ENCODE assay signal across 15 cellular contexts in the genomic region with DNA sequence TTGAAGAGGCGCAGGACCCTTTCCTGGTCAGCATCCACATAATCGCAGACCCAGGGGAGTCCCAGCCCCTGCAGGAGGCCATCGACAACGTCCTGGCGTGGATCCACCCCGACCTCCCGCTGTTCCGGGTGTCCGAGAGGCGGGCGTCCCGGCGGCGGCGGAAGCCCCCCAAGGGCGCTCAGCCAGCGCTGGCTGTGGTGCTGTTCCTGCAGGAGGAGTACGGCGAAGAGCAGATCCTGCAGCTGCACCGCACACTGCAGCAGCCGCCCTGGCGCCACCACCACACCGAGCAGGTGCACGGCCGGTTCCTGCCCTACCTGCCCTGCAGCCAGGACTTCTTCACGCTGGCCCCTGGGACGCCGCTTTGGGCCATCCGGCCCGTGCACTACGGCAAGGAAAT. TPM values are rescaled to one million over a fixed set of nuclear protein-coding genes. Genes with fewer than 3 reads are reported as not detected.
A peak's percentile ranks its signal among the peaks of the same experiment; 100 is the strongest.
DNase-seq lines count a peak whose midpoint lies in the region; ATAC-seq and TF ChIP-seq lines count a peak whose summit lies in the region.
"Had no signal": no experiment of that assay in that cellular context is flagged by ENCODE, and none has a peak within 500 bp of the region (broad histone marks: within the 10 kb centered on the region; RNA-seq: fewer than 3 reads in every experiment).

No MANE protein-coding gene starts in this region.

- no peak overlapping the region for H3K27ac Mint-ChIP-seq in stimulated activated naive CD8-positive, alpha-beta T cell treated with anti-CD3 and anti-CD28 coated beads, Interleukin-15, amount 100 ng/mL, for 72 hours
- no peak overlapping the region for H3K27ac Mint-ChIP-seq in activated CD8-positive, alpha-beta T cell treated with anti-CD3 and anti-CD28 coated beads, Interleukin-2, amount 10 ng/mL, durations not matched to agents 7 days and 5 days
- H3K27ac Mint-ChIP-seq: CD4-positive, alpha-beta T cell had no signal

- H3K9me3 Mint-ChIP-seq in stimulated activated naive CD8-positive, alpha-beta T cell treated with anti-CD3 and anti-CD28 coated beads, Interleukin-15, amount 100 ng/mL, for 72 hours: no peaks in the 10 kb centered on the region
- no peaks in the 10 kb centered on the region for H3K9me3 Mint-ChIP-seq in activated CD8-positive, alpha-beta T cell treated with anti-CD3 and anti-CD28 coated beads, Interleukin-2, amount 10 ng/mL, durations not matched to agents 7 days and 5 days (ENCODE audit: insufficient read depth)
- H3K9me3 Mint-ChIP-seq: CD4-positive, alpha-beta T cell had no signal

- TF ChIP-seq POLR2A in gastrocnemius medialis (IDR thresholded peaks at IDR 0.05): no peak

- H3K27ac ChIP-seq in layer of hippocampus (ENCODE audit: low read depth, low read length) (peak overlapping the region; percentile 98), substantia nigra (ENCODE audit: low read depth, low read length, poor library complexity, severe bottlenecking) (peak overlapping the region; percentile 93), gastrocnemius medialis (no peak overlapping the region)
- H3K27ac ChIP-seq: 22Rv1, A549, C4-2B had no signal

- CTCF ChIA-PET in activated CD8-positive, alpha-beta T cell treated with anti-CD3 and anti-CD28 coated beads, Interleukin-2, amount 10 ng/mL, durations not matched to agents 7 days and 5 days (lab: Charles Lee): interaction anchor here (1.1 to 3.1 kb wide), 3 partner anchors 31 to 131 kb away, joined by 3 to 16 read pairs (median 3); no protein-coding TSS in a partner anchor

- H3K9me3 ChIP-seq in gastrocnemius medialis: no peaks in the 10 kb centered on the region
- H3K9me3 ChIP-seq: A549, Caco-2 had no signal

- DNase-seq in stimulated activated naive CD8-positive, alpha-beta T cell treated with anti-CD3 and anti-CD28 coated beads, Interleukin-15, amount 100 ng/mL, for 72 hours: no peak
- DNase-seq in stimulated activated naive CD8-positive, alpha-beta T cell treated with anti-CD3 and anti-CD28 coated beads, Interleukin-15, Interleukin-2, amounts not matched to agents 100 U/mL and 50 U/mL, for 24 hours: no peak
- DNase-seq in substantia nigra (lab: John Stamatoyannopoulos, UW): no peak
- DNase-seq in gastrocnemius medialis: no peak
- DNase-seq in activated CD8-positive, alpha-beta T cell treated with anti-CD3 and anti-CD28 coated beads, Interleukin-2, amount 10 ng/mL, durations not matched to agents 7 days and 5 days: no peak
- no peak for DNase-seq in mucosa of gallbladder (ENCODE audit: low spot score)
- DNase-seq: AML-193; Caco-2; CD4-positive, alpha-beta T cell; HCEC 1CT had no signal

- no peak overlapping the region for H3K4me3 Mint-ChIP-seq in stimulated activated naive CD8-positive, alpha-beta T cell treated with anti-CD3 and anti-CD28 coated beads, Interleukin-15, amount 100 ng/mL, for 72 hours
- H3K4me3 Mint-ChIP-seq in activated CD8-positive, alpha-beta T cell treated with anti-CD3 and anti-CD28 coated beads, Interleukin-2, amount 10 ng/mL, durations not matched to agents 7 days and 5 days: no peak overlapping the region
- H3K4me3 Mint-ChIP-seq: CD4-positive, alpha-beta T cell had no signal

- POLR2A ChIA-PET in activated CD8-positive, alpha-beta T cell treated with anti-CD3 and anti-CD28 coated beads, Interleukin-2, amount 10 ng/mL, durations not matched to agents 7 days and 5 days (lab: Charles Lee): no interaction called here

- no peaks in the 10 kb centered on the region for H3K36me3 Mint-ChIP-seq in activated CD8-positive, alpha-beta T cell treated with anti-CD3 and anti-CD28 coated beads, Interleukin-2, amount 10 ng/mL, durations not matched to agents 7 days and 5 days (ENCODE audit: low read depth)

- H3K4me1 ChIP-seq in gastrocnemius medialis: no peaks in the 10 kb centered on the region
- H3K4me1 ChIP-seq: A549, Caco-2 had no signal

- H3K4me3 ChIP-seq in gastrocnemius medialis: no peak overlapping the region
- H3K4me3 ChIP-seq: A549 had no signal

- peaks cover 7% of the 10 kb centered on the region for H3K4me1 Mint-ChIP-seq in stimulated activated naive CD8-positive, alpha-beta T cell treated with anti-CD3 and anti-CD28 coated beads, Interleukin-15, amount 100 ng/mL, for 72 hours
- H3K4me1 Mint-ChIP-seq in activated CD8-positive, alpha-beta T cell treated with anti-CD3 and anti-CD28 coated beads, Interleukin-2, amount 10 ng/mL, durations not matched to agents 7 days and 5 days (ENCODE audit: low read depth): peaks cover 10% of the 10 kb centered on the region

- peaks cover 7% of the 10 kb centered on the region for H3K27me3 Mint-ChIP-seq in stimulated activated naive CD8-positive, alpha-beta T cell treated with anti-CD3 and anti-CD28 coated beads, Interleukin-15, amount 100 ng/mL, for 72 hours
- H3K27me3 Mint-ChIP-seq in activated CD8-positive, alpha-beta T cell treated with anti-CD3 and anti-CD28 coated beads, Interleukin-2, amount 10 ng/mL, durations not matched to agents 7 days and 5 days (ENCODE audit: low read depth): peaks cover 4% of the 10 kb centered on the region
- H3K27me3 Mint-ChIP-seq: CD4-positive, alpha-beta T cell had no signal

- H3K36me3 ChIP-seq in gastrocnemius medialis: no peaks in the 10 kb centered on the region

- in situ Hi-C loops in gastrocnemius medialis (cut with MboI; ENCODE audit: low sequenced_read_pairs in 4 of 4): no loop called here

- H3K27me3 ChIP-seq in layer of hippocampus (ENCODE audit: control insufficient read depth, insufficient read depth, low read length) (no peaks in the 10 kb centered on the region), gastrocnemius medialis (no peaks in the 10 kb centered on the region)

- peak; percentile 17 for ATAC-seq in stimulated activated naive CD8-positive, alpha-beta T cell treated with anti-CD3 and anti-CD28 coated beads, Interleukin-15, amount 100 ng/mL, for 72 hours
- no peak for ATAC-seq in stimulated activated naive CD8-positive, alpha-beta T cell treated with anti-CD3 and anti-CD28 coated beads, Interleukin-15, Interleukin-2, amounts not matched to agents 100 U/mL and 50 U/mL, for 24 hours
- no peak for ATAC-seq in gastrocnemius medialis
- ATAC-seq in activated CD8-positive, alpha-beta T cell treated with anti-CD3 and anti-CD28 coated beads, Interleukin-2, amount 10 ng/mL, durations not matched to agents 7 days and 5 days: no peak
- ATAC-seq: A549 had no signal

- intact Hi-C loops in gastrocnemius medialis (cut with DNase I; ENCODE audit: low total_unique reads): no loop called here

- TF ChIP-seq CTCF in gastrocnemius medialis (IDR thresholded peaks at IDR 0.05 in 4 of 5, conservative IDR thresholded peaks at IDR 0.05 in 1 of 5): no peak

RNA-seq across cellular contexts. Expression of gene FAM124A, which starts 29.3 kb away (rescaled TPM):
- total RNA-seq in gastrocnemius medialis (1 to 10 TPM in 1 of 4 donors, under 1 TPM in 3; 0.66 to 2.0 (median 0.81) TPM), mucosa of gallbladder (4.3 TPM)
- not detected for total RNA-seq in activated CD8-positive, alpha-beta T cell treated with anti-CD3 and anti-CD28 coated beads, Interleukin-2, amount 10 ng/mL, durations not matched to agents 7 days and 5 days
- total RNA-seq: CD4-positive, alpha-beta T cell; HT-29 had no signal

Comparison
In these comparisons a context has a peak if more than half of its experiments do, and no peak if none do; other contexts are left out.
1. H3K27ac ChIP-seq: peak in layer of hippocampus (single experiment) and substantia nigra (single experiment); none in gastrocnemius medialis (0 of 4).